In genomic region chr12:46472893-46473633, GRCh38 we compare ENCODE assay signal across 8 cellular contexts.
A peak's percentile ranks its signal among the peaks of the same experiment; 100 is the strongest.
DNase-seq lines count a peak whose midpoint lies in the region; ATAC-seq, FAIRE-seq and TF ChIP-seq lines count a peak whose summit lies in the region.

No MANE protein-coding gene starts in this region.

- H3K4me1 ChIP-seq in uterus = peaks cover 5 to 9% of the 10 kb centered on the region in 2 donors

- H3K4me3 Mint-ChIP-seq in stimulated activated naive CD8-positive, alpha-beta T cell treated with anti-CD3 and anti-CD28 coated beads, Interleukin-15, Interleukin-2, amounts not matched to agents 100 ng/mL and 50 ng/mL, for 24 hours = peak overlapping the region; percentile 72
- no peak overlapping the region for H3K4me3 Mint-ChIP-seq in WTC11

- no peak overlapping the region for H3K4me3 ChIP-seq in uterus

- peak overlapping the region; percentile 78 to 94 for H3K27ac ChIP-seq in uterus

- H3K36me3 Mint-ChIP-seq in stimulated activated naive CD8-positive, alpha-beta T cell treated with anti-CD3 and anti-CD28 coated beads, Interleukin-15, Interleukin-2, amounts not matched to agents 100 ng/mL and 50 ng/mL, for 24 hours (ENCODE audit: low read depth) = no peaks in the 10 kb centered on the region
- no peaks in the 10 kb centered on the region for H3K36me3 Mint-ChIP-seq in WTC11

- no peak for TF ChIP-seq POLR2A in uterus (IDR thresholded peaks at IDR 0.05)

- no peaks in the 10 kb centered on the region for H3K27me3 Mint-ChIP-seq in stimulated activated naive CD8-positive, alpha-beta T cell treated with anti-CD3 and anti-CD28 coated beads, Interleukin-15, Interleukin-2, amounts not matched to agents 100 ng/mL and 50 ng/mL, for 24 hours
- no peaks in the 10 kb centered on the region for H3K27me3 Mint-ChIP-seq in WTC11 (ENCODE audit: low read depth)

- FAIRE-seq in islet of Langerhans (lab: Jason Lieb, UNC) = peak; percentile 81

- no peaks in the 10 kb centered on the region for H3K9me3 Mint-ChIP-seq in stimulated activated naive CD8-positive, alpha-beta T cell treated with anti-CD3 and anti-CD28 coated beads, Interleukin-15, Interleukin-2, amounts not matched to agents 100 ng/mL and 50 ng/mL, for 24 hours
- H3K9me3 Mint-ChIP-seq in WTC11 = no peaks in the 10 kb centered on the region

- DNase-seq in stimulated activated naive CD8-positive, alpha-beta T cell treated with anti-CD3 and anti-CD28 coated beads, Interleukin-15, Interleukin-2, amounts not matched to agents 100 U/mL and 50 U/mL, for 24 hours = no peak
- no peak for DNase-seq in WTC11 (ENCODE audit: low spot score)
- no peak for DNase-seq in uterus
- no peak for DNase-seq in stimulated activated CD4-positive, alpha-beta T cell treated with anti-CD3 and anti-CD28 coated beads, Interleukin-15, amount 100 ng/mL, for 24 hours

- H3K36me3 ChIP-seq in uterus = no peaks in the 10 kb centered on the region

- intact Hi-C loops in uterus (cut with DNase I; ENCODE audit: low total_unique reads) = no loop called here

- TF ChIP-seq CTCF in WTC11 (IDR thresholded peaks at IDR 0.05) = no peak
- TF ChIP-seq CTCF in uterus (IDR thresholded peaks at IDR 0.05) = no peak

- ATAC-seq in stimulated activated naive CD8-positive, alpha-beta T cell treated with anti-CD3 and anti-CD28 coated beads, Interleukin-15, Interleukin-2, amounts not matched to agents 100 U/mL and 50 U/mL, for 24 hours = no peak
- ATAC-seq in WTC11 = no peak
- ATAC-seq in HG02759 (IDR thresholded peaks at IDR 0.05; ENCODE audit: unreplicated experiment) = no peak
- no peak for ATAC-seq in HG03108 (IDR thresholded peaks at IDR 0.05; ENCODE audit: unreplicated experiment)

- H3K4me1 Mint-ChIP-seq in stimulated activated naive CD8-positive, alpha-beta T cell treated with anti-CD3 and anti-CD28 coated beads, Interleukin-15, Interleukin-2, amounts not matched to agents 100 ng/mL and 50 ng/mL, for 24 hours (ENCODE audit: low read depth) = peaks cover 33% of the 10 kb centered on the region
- H3K4me1 Mint-ChIP-seq in WTC11 = peaks cover 18% of the 10 kb centered on the region

- H3K9me3 ChIP-seq in uterus = no peaks in the 10 kb centered on the region

- peak overlapping the region; percentile 74 for H3K27ac Mint-ChIP-seq in stimulated activated naive CD8-positive, alpha-beta T cell treated with anti-CD3 and anti-CD28 coated beads, Interleukin-15, Interleukin-2, amounts not matched to agents 100 ng/mL and 50 ng/mL, for 24 hours
- H3K27ac Mint-ChIP-seq in WTC11 = peak overlapping the region; percentile 73; the same call in 1 of the 2 replicates

- CTCF ChIA-PET in WTC11 (lab: Charles Lee) = no interaction called here

- POLR2A ChIA-PET in WTC11 (lab: Charles Lee) = no interaction called here

- no peaks in the 10 kb centered on the region for H3K27me3 ChIP-seq in uterus

TF ChIP-seq in WTC11, 78 proteins besides CTCF, POLR2A, EP300 and RAD21:
- TF ChIP-seq, protein P1, sequence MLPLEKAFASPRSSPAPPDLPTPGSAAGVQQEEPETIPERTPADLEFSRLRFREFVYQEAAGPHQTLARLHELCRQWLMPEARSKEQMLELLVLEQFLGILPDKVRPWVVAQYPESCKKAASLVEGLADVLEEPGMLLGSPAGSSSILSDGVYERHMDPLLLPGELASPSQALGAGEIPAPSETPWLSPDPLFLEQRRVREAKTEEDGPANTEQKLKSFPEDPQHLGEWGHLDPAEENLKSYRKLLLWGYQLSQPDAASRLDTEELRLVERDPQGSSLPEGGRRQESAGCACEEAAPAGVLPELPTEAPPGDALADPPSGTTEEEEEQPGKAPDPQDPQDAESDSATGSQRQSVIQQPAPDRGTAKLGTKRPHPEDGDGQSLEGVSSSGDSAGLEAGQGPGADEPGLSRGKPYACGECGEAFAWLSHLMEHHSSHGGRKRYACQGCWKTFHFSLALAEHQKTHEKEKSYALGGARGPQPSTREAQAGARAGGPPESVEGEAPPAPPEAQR (CRISPR knock-in tag; IDR thresholded peaks at IDR 0.05) = no peak
- TF ChIP-seq ESRRA (CRISPR knock-in tag; IDR thresholded peaks at IDR 0.05; ENCODE audit: borderline replicate concordance) = no peak
- TF ChIP-seq, protein P2, sequence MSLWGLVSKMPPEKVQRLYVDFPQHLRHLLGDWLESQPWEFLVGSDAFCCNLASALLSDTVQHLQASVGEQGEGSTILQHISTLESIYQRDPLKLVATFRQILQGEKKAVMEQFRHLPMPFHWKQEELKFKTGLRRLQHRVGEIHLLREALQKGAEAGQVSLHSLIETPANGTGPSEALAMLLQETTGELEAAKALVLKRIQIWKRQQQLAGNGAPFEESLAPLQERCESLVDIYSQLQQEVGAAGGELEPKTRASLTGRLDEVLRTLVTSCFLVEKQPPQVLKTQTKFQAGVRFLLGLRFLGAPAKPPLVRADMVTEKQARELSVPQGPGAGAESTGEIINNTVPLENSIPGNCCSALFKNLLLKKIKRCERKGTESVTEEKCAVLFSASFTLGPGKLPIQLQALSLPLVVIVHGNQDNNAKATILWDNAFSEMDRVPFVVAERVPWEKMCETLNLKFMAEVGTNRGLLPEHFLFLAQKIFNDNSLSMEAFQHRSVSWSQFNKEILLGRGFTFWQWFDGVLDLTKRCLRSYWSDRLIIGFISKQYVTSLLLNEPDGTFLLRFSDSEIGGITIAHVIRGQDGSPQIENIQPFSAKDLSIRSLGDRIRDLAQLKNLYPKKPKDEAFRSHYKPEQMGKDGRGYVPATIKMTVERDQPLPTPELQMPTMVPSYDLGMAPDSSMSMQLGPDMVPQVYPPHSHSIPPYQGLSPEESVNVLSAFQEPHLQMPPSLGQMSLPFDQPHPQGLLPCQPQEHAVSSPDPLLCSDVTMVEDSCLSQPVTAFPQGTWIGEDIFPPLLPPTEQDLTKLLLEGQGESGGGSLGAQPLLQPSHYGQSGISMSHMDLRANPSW (CRISPR knock-in tag; conservative IDR thresholded peaks at IDR 0.05; ENCODE audit: low read depth) = no peak
- TF ChIP-seq KAT7 (CRISPR knock-in tag; IDR thresholded peaks at IDR 0.05; ENCODE audit: borderline replicate concordance) = no peak
- no peak for TF ChIP-seq TCF7 (CRISPR knock-in tag; IDR thresholded peaks at IDR 0.05; ENCODE audit: low read depth)
- no peak for TF ChIP-seq HMGXB4 (CRISPR knock-in tag; IDR thresholded peaks at IDR 0.05)
- no peak for TF ChIP-seq NR3C1 (CRISPR knock-in tag; conservative IDR thresholded peaks at IDR 0.05; ENCODE audit: low read depth)
- TF ChIP-seq MYBL2 (CRISPR knock-in tag; IDR thresholded peaks at IDR 0.05) = no peak
- TF ChIP-seq ZNF281 (CRISPR knock-in tag; IDR thresholded peaks at IDR 0.05) = no peak
- no peak for TF ChIP-seq NR2C2 (CRISPR knock-in tag; IDR thresholded peaks at IDR 0.05)
- no peak for TF ChIP-seq ZNF671 (CRISPR knock-in tag; IDR thresholded peaks at IDR 0.05)
